10 cellular contexts compared by ENCODE assay signal in genomic region chr11:128516467-128516778, GRCh38.
DNase-seq lines count a peak whose midpoint lies in the region; ATAC-seq and TF ChIP-seq lines count a peak whose summit lies in the region.
"Had no signal": no experiment of that assay in that cellular context is flagged by ENCODE, and none has a peak within 500 bp of the region (broad histone marks: within the 10 kb centered on the region; RNA-seq: fewer than 3 reads in every experiment).

No MANE protein-coding gene starts in this region.

- H3K27ac Mint-ChIP-seq in activated T-cell treated with anti-CD3 and anti-CD28 coated beads, Interleukin-2, amount 50 U/mL, for 24 hours = peak overlapping the region; percentile 97
- peak overlapping the region; percentile 96 for H3K27ac Mint-ChIP-seq in activated CD8-positive, alpha-beta T cell treated with anti-CD3 and anti-CD28 coated beads for 36 hours

- H3K27me3 ChIP-seq in right lobe of liver (no peaks in the 10 kb centered on the region), subcutaneous abdominal adipose tissue (ENCODE audit: control insufficient read depth in 5 of 5, insufficient read depth in 4 of 5, low read length in 5 of 5) (peaks cover 0 to 3% (median 0%) of the 10 kb centered on the region in 5 donors)
- H3K27me3 ChIP-seq: ascending aorta had no signal

- no peak for TF ChIP-seq POLR2A in right lobe of liver (IDR thresholded peaks at IDR 0.05)

- no peaks in the 10 kb centered on the region for H3K27me3 Mint-ChIP-seq in activated T-cell treated with anti-CD3 and anti-CD28 coated beads, Interleukin-2, amount 50 U/mL, for 24 hours
- H3K27me3 Mint-ChIP-seq in activated CD8-positive, alpha-beta T cell treated with anti-CD3 and anti-CD28 coated beads for 36 hours = no peaks in the 10 kb centered on the region

- H3K27ac ChIP-seq in right lobe of liver = peak overlapping the region in 1 of 3 donors; percentile 8
- H3K27ac ChIP-seq in subcutaneous abdominal adipose tissue (ENCODE audit: low read depth, low read length) = no peak overlapping the region

- intact Hi-C loops in activated CD8-positive, alpha-beta T cell treated with anti-CD3 and anti-CD28 coated beads for 36 hours (cut with micrococcal nuclease) = no loop called here
- intact Hi-C loops in right lobe of liver (cut with DNase I) = no loop called here

- H3K36me3 ChIP-seq in right lobe of liver (no peaks in the 10 kb centered on the region), subcutaneous abdominal adipose tissue (ENCODE audit: control insufficient read depth in 5 of 5, insufficient read depth in 5 of 5, low read length in 5 of 5) (peaks cover 0 to 15% (median 9%) of the 10 kb centered on the region in 5 donors)

- H3K4me1 Mint-ChIP-seq in activated T-cell treated with anti-CD3 and anti-CD28 coated beads, Interleukin-2, amount 50 U/mL, for 24 hours (ENCODE audit: low read depth) = peaks cover 76% of the 10 kb centered on the region
- peaks cover 38% of the 10 kb centered on the region for H3K4me1 Mint-ChIP-seq in activated CD8-positive, alpha-beta T cell treated with anti-CD3 and anti-CD28 coated beads for 36 hours (ENCODE audit: low read depth)

- H3K4me1 ChIP-seq in right lobe of liver = peaks cover 0 to 5% (median 0%) of the 10 kb centered on the region in 4 donors
- peaks cover under 1 to 81% (median 42%) of the 10 kb centered on the region in 5 donors for H3K4me1 ChIP-seq in subcutaneous abdominal adipose tissue (ENCODE audit: control insufficient read depth in 5 of 5, insufficient read depth in 5 of 5, low read length in 5 of 5)

- H3K4me3 Mint-ChIP-seq in activated T-cell treated with anti-CD3 and anti-CD28 coated beads, Interleukin-2, amount 50 U/mL, for 24 hours = peak overlapping the region; percentile 96
- peak overlapping the region; percentile 95 for H3K4me3 Mint-ChIP-seq in activated CD8-positive, alpha-beta T cell treated with anti-CD3 and anti-CD28 coated beads for 36 hours

- DNase-seq in activated T-cell treated with anti-CD3 and anti-CD28 coated beads, Interleukin-2, amount 50 U/mL, for 24 hours = no peak
- DNase-seq in activated T-cell treated with anti-CD3 and anti-CD28 coated beads for 4 hours (no peak), right lobe of liver (no peak), NCI-H1048 (lab: John Stamatoyannopoulos, UW) (no peak), NCI-H2107 treated with DMSO at 0.1 percent for 48 hours (lab: John Stamatoyannopoulos, UW; ENCODE audit: unreplicated experiment) (no peak), NCI-H1930 (lab: John Stamatoyannopoulos, UW) (no peak)
- no peak for DNase-seq in activated CD8-positive, alpha-beta T cell treated with anti-CD3 and anti-CD28 coated beads for 36 hours
- DNase-seq: stimulated activated CD4-positive, alpha-beta T cell treated with anti-CD3 and anti-CD28 coated beads, Interleukin-4, amount 100 ng/mL, for 24 hours had no signal

- H3K9me3 ChIP-seq in right lobe of liver = no peaks in the 10 kb centered on the region
- no peaks in the 10 kb centered on the region for H3K9me3 ChIP-seq in subcutaneous abdominal adipose tissue (ENCODE audit: control insufficient read depth in 5 of 5, low read length in 5 of 5)
- H3K9me3 ChIP-seq: ascending aorta had no signal

- WGBS in right lobe of liver (ENCODE audit: insufficient coverage, low coverage, low lambda C conversion rate, missing lambda C conversion rate) = 47% methylated on average over 3 of the region's 3 CpGs

- POLR2A ChIA-PET in activated CD8-positive, alpha-beta T cell treated with anti-CD3 and anti-CD28 coated beads for 36 hours (lab: Charles Lee) = interaction anchor here (0.6 to 28.0 kb wide), 13 partner anchors 3 to 214 kb away, joined by 3 to 661 read pairs (median 47); no protein-coding TSS in a partner anchor

- no peaks in the 10 kb centered on the region for H3K9me3 Mint-ChIP-seq in activated T-cell treated with anti-CD3 and anti-CD28 coated beads, Interleukin-2, amount 50 U/mL, for 24 hours
- H3K9me3 Mint-ChIP-seq in activated CD8-positive, alpha-beta T cell treated with anti-CD3 and anti-CD28 coated beads for 36 hours = no peaks in the 10 kb centered on the region

- no peak for ATAC-seq in activated CD8-positive, alpha-beta T cell treated with anti-CD3 and anti-CD28 coated beads for 36 hours
- no peak for ATAC-seq in right lobe of liver

- CTCF ChIA-PET in activated CD8-positive, alpha-beta T cell treated with anti-CD3 and anti-CD28 coated beads for 36 hours (lab: Charles Lee) = interaction anchor here (1.1 to 26.3 kb wide), 4 partner anchors 43 to 358 kb away, joined by 5 to 400 read pairs (median 28); no protein-coding TSS in a partner anchor

- peak overlapping the region; percentile 1 to 7 (median 6) for H3K4me3 ChIP-seq in right lobe of liver
- peak overlapping the region in 4 of 5 donors; percentile 30 to 86 (median 52) for H3K4me3 ChIP-seq in subcutaneous abdominal adipose tissue (ENCODE audit: low read depth in 1 of 5, low read length in 5 of 5)

- peaks cover 100% of the 10 kb centered on the region for H3K36me3 Mint-ChIP-seq in activated T-cell treated with anti-CD3 and anti-CD28 coated beads, Interleukin-2, amount 50 U/mL, for 24 hours (ENCODE audit: low read depth)
- H3K36me3 Mint-ChIP-seq in activated CD8-positive, alpha-beta T cell treated with anti-CD3 and anti-CD28 coated beads for 36 hours (ENCODE audit: low read depth) = peaks cover 100% of the 10 kb centered on the region

- no peak for TF ChIP-seq CTCF in activated CD8-positive, alpha-beta T cell treated with anti-CD3 and anti-CD28 coated beads for 36 hours (IDR thresholded peaks at IDR 0.05)
- TF ChIP-seq CTCF in right lobe of liver (IDR thresholded peaks at IDR 0.05) = no peak

- H3K9ac ChIP-seq in subcutaneous abdominal adipose tissue (ENCODE audit: low read length in 5 of 5) = peak overlapping the region in 1 of 5 donors; percentile 11
